ENCODE assay signal across 9 cellular contexts in the genomic region with DNA sequence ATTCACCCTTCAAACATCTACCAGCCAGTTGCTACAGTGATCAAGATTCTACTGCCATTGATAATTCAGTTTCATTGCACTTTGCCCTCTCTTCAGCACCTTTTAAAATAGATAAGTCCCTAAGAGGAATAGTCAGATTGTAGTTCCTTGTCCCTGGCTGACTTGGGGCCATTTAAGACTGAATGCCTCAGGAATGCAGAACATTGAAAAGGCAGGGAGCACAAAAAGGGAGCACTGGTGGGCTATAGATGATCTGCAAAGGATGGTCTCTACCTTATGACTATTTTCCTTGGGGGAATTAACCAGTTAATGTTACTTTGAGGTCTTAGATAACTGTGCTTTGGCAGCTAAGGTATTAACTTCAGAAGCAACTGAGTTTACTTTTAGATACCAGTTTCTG.
"Had no signal": no experiment of that assay in that cellular context is flagged by ENCODE, and none has a peak within 500 bp of the region (broad histone marks: within the 10 kb centered on the region; RNA-seq: fewer than 3 reads in every experiment).

No MANE protein-coding gene starts in this region.

- H3K27me3 Mint-ChIP-seq: IgD-negative memory B cell had no signal

- H3K4me3 ChIP-seq: HAP-1 had no signal

- DNase-seq: GOT3, H7, HFFc6, KBM-7 had no signal

- H3K4me3 Mint-ChIP-seq: HFFc6, IgD-negative memory B cell had no signal

- H3K27ac Mint-ChIP-seq: HFFc6 had no signal

- H3K4me2 ChIP-seq: KMS-11 had no signal

- H3K9me3 Mint-ChIP-seq: HFFc6, IgD-negative memory B cell had no signal

- ATAC-seq: HCT116 had no signal

- FAIRE-seq: HTR-8/SVneo had no signal

- H3K4me1 ChIP-seq: HAP-1 had no signal

- H3K27ac ChIP-seq: KMS-11 had no signal

- H3K36me3 ChIP-seq: HAP-1 had no signal

- H3K9me3 ChIP-seq: HAP-1 had no signal
